31 cellular contexts compared by ENCODE assay signal in genomic region chr9:121395558-121395957, GRCh38.
"Had no signal": no experiment of that assay in that cellular context is flagged by ENCODE, and none has a peak within 500 bp of the region (broad histone marks: within the 10 kb centered on the region; RNA-seq: fewer than 3 reads in every experiment).

No MANE protein-coding gene starts in this region.

- H3K4me1 ChIP-seq: neural progenitor cell, testis, tibial nerve, uterus had no signal

- H3K9me3 ChIP-seq: ovary, sigmoid colon, testis, upper lobe of left lung, uterus had no signal

- FAIRE-seq: endometrium had no signal

- H3K4me3 ChIP-seq: coronary artery, lung, neural progenitor cell, ovary, psoas muscle, sigmoid colon, testis, tibial nerve, upper lobe of left lung, uterus had no signal

- DNase-seq: effector memory CD8-positive, alpha-beta T cell; foreskin keratinocyte; glutamatergic neuron; hypothalamus; immature natural killer cell; islet precursor cell; left ventricle myocardium superior; mesendoderm; midbrain; naive thymus-derived CD4-positive, alpha-beta T cell; occipital lobe; ovary; posterior cingulate gyrus; psoas muscle; right cardiac atrium; sigmoid colon; stimulated activated CD4-positive, alpha-beta T cell treated with anti-CD3 and anti-CD28 coated beads, Interleukin-2, amount 100 ng/mL, for 24 hours; stimulated activated CD4-positive, alpha-beta T cell treated with anti-CD3 and anti-CD28 coated beads, Interleukin-4, amount 100 ng/mL, for 24 hours; stimulated activated naive CD8-positive, alpha-beta T cell treated with anti-CD3 and anti-CD28 coated beads, Interleukin-15, Interleukin-2, amounts not matched to agents 100 U/mL and 50 U/mL, for 24 hours; substantia nigra; testis; upper lobe of left lung; uterus had no signal

- H3K9ac ChIP-seq: neural progenitor cell had no signal

- H3K27ac Mint-ChIP-seq: effector memory CD8-positive, alpha-beta T cell; immature natural killer cell; naive thymus-derived CD4-positive, alpha-beta T cell; nephron; neural progenitor cell; stimulated activated memory B cell treated with anti-CD40 and anti-IgM and Interleukin-4, amounts not matched to agents 10 μg/mL and 1 μg/mL and 100 μg/mL, for 72 hours had no signal

- H3K36me3 Mint-ChIP-seq: immature natural killer cell had no signal

- H3K4me1 Mint-ChIP-seq: nephron; stimulated activated memory B cell treated with anti-CD40 and anti-IgM and Interleukin-4, amounts not matched to agents 10 μg/mL and 1 μg/mL and 100 μg/mL, for 72 hours had no signal

- H2AFZ ChIP-seq: neural progenitor cell had no signal

- H3K4me2 ChIP-seq: neural progenitor cell had no signal

- H3K27me3 Mint-ChIP-seq: effector memory CD8-positive, alpha-beta T cell; stimulated activated memory B cell treated with anti-CD40 and anti-IgM and Interleukin-4, amounts not matched to agents 10 μg/mL and 1 μg/mL and 100 μg/mL, for 72 hours had no signal

- H3K9me3 Mint-ChIP-seq: effector memory CD8-positive, alpha-beta T cell; immature natural killer cell; stimulated activated memory B cell treated with anti-CD40 and anti-IgM and Interleukin-4, amounts not matched to agents 10 μg/mL and 1 μg/mL and 100 μg/mL, for 72 hours had no signal

- H3K36me3 ChIP-seq: neural progenitor cell, ovary, sigmoid colon, tibial nerve, upper lobe of left lung, uterus had no signal

- H3K27ac ChIP-seq: coronary artery, foreskin keratinocyte, neural progenitor cell, ovary, psoas muscle, sigmoid colon, testis, tibial nerve, upper lobe of left lung, uterus had no signal

- H3K4me3 Mint-ChIP-seq: effector memory CD8-positive, alpha-beta T cell; immature natural killer cell; naive thymus-derived CD4-positive, alpha-beta T cell; nephron; neural progenitor cell; stimulated activated memory B cell treated with anti-CD40 and anti-IgM and Interleukin-4, amounts not matched to agents 10 μg/mL and 1 μg/mL and 100 μg/mL, for 72 hours had no signal

- ATAC-seq: effector memory CD8-positive, alpha-beta T cell; esophagus mucosa; foreskin keratinocyte; left ventricle myocardium superior; naive thymus-derived CD4-positive, alpha-beta T cell; psoas muscle; right cardiac atrium; stimulated activated memory B cell treated with anti-CD40 and anti-IgM and Interleukin-4, amounts not matched to agents 10 μg/mL and 1 μg/mL and 100 μg/mL, for 72 hours; stimulated activated naive CD8-positive, alpha-beta T cell treated with anti-CD3 and anti-CD28 coated beads, Interleukin-15, Interleukin-2, amounts not matched to agents 100 U/mL and 50 U/mL, for 24 hours had no signal

- H3K27me3 ChIP-seq: foreskin keratinocyte, neural progenitor cell, ovary, sigmoid colon, testis, tibial nerve, upper lobe of left lung, uterus had no signal
